Comparison of ENCODE assay signal across 1 cellular context in genomic region chr14:70600382-70601157, GRCh38.
TF ChIP-seq lines count a peak whose summit lies in the region.

Gene MED6, minus strand, starts transcription at chr14:70600655. Its CDS starts 18 bp downstream, at chr14:70600637.

TF ChIP-seq in HepG2, 621 proteins besides CTCF, POLR2A, EP300 and RAD21 (continued from another document and continues in another):
- no peak for TF ChIP-seq ZNF639 (CRISPR knock-in tag; conservative IDR thresholded peaks at IDR 0.05)
- no peak; the same call in 1 of the 2 replicates for TF ChIP-seq TFDP1 (CRISPR knock-in tag; IDR thresholded peaks at IDR 0.05; ENCODE audit: borderline replicate concordance)
- TF ChIP-seq ZNF713 (CRISPR knock-in tag; IDR thresholded peaks at IDR 0.05) = no peak
- no peak for TF ChIP-seq DDIT3 (CRISPR knock-in tag; IDR thresholded peaks at IDR 0.05)
- no peak for TF ChIP-seq ZSCAN21 (CRISPR knock-in tag; IDR thresholded peaks at IDR 0.05; ENCODE audit: borderline replicate concordance)
- TF ChIP-seq, protein P1, sequence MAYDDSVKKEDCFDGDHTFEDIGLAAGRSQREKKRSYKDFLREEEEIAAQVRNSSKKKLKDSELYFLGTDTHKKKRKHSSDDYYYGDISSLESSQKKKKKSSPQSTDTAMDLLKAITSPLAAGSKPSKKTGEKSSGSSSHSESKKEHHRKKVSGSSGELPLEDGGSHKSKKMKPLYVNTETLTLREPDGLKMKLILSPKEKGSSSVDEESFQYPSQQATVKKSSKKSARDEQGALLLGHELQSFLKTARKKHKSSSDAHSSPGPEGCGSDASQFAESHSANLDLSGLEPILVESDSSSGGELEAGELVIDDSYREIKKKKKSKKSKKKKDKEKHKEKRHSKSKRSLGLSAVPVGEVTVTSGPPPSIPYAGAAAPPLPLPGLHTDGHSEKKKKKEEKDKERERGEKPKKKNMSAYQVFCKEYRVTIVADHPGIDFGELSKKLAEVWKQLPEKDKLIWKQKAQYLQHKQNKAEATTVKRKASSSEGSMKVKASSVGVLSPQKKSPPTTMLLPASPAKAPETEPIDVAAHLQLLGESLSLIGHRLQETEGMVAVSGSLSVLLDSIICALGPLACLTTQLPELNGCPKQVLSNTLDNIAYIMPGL (CRISPR knock-in tag; IDR thresholded peaks at IDR 0.05; ENCODE audit: borderline replicate concordance in 1 of 2, low read depth in 1 of 2) = 0 out of 4 replicates have a peak, but pooled peaks have one; percentile 22 to 35
- TF ChIP-seq MAZ (IDR thresholded peaks at IDR 0.05; ENCODE audit: borderline replicate concordance, low read depth, low read length) = 0 out of 2 replicates have a peak, but pooled peaks have one; percentile 29
- no peak for TF ChIP-seq MAZ (CRISPR knock-in tag; IDR thresholded peaks at IDR 0.05; ENCODE audit: low read depth)
- TF ChIP-seq IRF9 (CRISPR knock-in tag; IDR thresholded peaks at IDR 0.05; ENCODE audit: borderline replicate concordance) = no peak
- peak; percentile 96 for TF ChIP-seq CREM (IDR thresholded peaks at IDR 0.05)
- TF ChIP-seq CREM (CRISPR knock-in tag; IDR thresholded peaks at IDR 0.05) = peak; percentile 81
- TF ChIP-seq JUND (CRISPR knock-in tag; IDR thresholded peaks at IDR 0.05) = no peak
- TF ChIP-seq ZNF878 (CRISPR knock-in tag; IDR thresholded peaks at IDR 0.05) = no peak
- TF ChIP-seq PBX3 (CRISPR knock-in tag; IDR thresholded peaks at IDR 0.05; ENCODE audit: borderline replicate concordance) = no peak
- peak; percentile 29; the same call in 1 of the 2 replicates for TF ChIP-seq BHLHE40 (IDR thresholded peaks at IDR 0.05; ENCODE audit: low read length)
- TF ChIP-seq ZNF292 (CRISPR knock-in tag; IDR thresholded peaks at IDR 0.05; ENCODE audit: borderline replicate concordance, low read depth) = no peak
- no peak for TF ChIP-seq HIVEP1 (CRISPR knock-in tag; IDR thresholded peaks at IDR 0.05)
- no peak for TF ChIP-seq ZNF788 (CRISPR knock-in tag; IDR thresholded peaks at IDR 0.05; ENCODE audit: borderline replicate concordance)
- 0 out of 2 replicates have a peak, but pooled peaks have one; percentile 20 for TF ChIP-seq PATZ1 (CRISPR knock-in tag; IDR thresholded peaks at IDR 0.05)
- TF ChIP-seq MAFF (IDR thresholded peaks at IDR 0.05; ENCODE audit: low read depth, low read length) = no peak
- TF ChIP-seq TSC22D2 (CRISPR knock-in tag; IDR thresholded peaks at IDR 0.05; ENCODE audit: borderline replicate concordance) = no peak
- TF ChIP-seq GATAD2A (CRISPR knock-in tag; IDR thresholded peaks at IDR 0.05) = no peak
- no peak for TF ChIP-seq ZNF12 (CRISPR knock-in tag; IDR thresholded peaks at IDR 0.05)
- no peak for TF ChIP-seq ATRX (CRISPR knock-in tag; IDR thresholded peaks at IDR 0.05; ENCODE audit: borderline replicate concordance)
- TF ChIP-seq, protein P2, sequence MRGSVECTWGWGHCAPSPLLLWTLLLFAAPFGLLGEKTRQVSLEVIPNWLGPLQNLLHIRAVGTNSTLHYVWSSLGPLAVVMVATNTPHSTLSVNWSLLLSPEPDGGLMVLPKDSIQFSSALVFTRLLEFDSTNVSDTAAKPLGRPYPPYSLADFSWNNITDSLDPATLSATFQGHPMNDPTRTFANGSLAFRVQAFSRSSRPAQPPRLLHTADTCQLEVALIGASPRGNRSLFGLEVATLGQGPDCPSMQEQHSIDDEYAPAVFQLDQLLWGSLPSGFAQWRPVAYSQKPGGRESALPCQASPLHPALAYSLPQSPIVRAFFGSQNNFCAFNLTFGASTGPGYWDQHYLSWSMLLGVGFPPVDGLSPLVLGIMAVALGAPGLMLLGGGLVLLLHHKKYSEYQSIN (CRISPR knock-in tag; IDR thresholded peaks at IDR 0.05; ENCODE audit: borderline replicate concordance) = no peak
- no peak for TF ChIP-seq ZNF263 (CRISPR knock-in tag; IDR thresholded peaks at IDR 0.05)
- TF ChIP-seq FOXK2 (IDR thresholded peaks at IDR 0.05) = 0 out of 2 replicates have a peak, but pooled peaks have one; percentile 40
- no peak for TF ChIP-seq PPARG (CRISPR knock-in tag; conservative IDR thresholded peaks at IDR 0.05)
- TF ChIP-seq ZNF792 (CRISPR knock-in tag; IDR thresholded peaks at IDR 0.05) = no peak
- TF ChIP-seq MXD4 (CRISPR knock-in tag; IDR thresholded peaks at IDR 0.05) = no peak
- TF ChIP-seq, protein P3, sequence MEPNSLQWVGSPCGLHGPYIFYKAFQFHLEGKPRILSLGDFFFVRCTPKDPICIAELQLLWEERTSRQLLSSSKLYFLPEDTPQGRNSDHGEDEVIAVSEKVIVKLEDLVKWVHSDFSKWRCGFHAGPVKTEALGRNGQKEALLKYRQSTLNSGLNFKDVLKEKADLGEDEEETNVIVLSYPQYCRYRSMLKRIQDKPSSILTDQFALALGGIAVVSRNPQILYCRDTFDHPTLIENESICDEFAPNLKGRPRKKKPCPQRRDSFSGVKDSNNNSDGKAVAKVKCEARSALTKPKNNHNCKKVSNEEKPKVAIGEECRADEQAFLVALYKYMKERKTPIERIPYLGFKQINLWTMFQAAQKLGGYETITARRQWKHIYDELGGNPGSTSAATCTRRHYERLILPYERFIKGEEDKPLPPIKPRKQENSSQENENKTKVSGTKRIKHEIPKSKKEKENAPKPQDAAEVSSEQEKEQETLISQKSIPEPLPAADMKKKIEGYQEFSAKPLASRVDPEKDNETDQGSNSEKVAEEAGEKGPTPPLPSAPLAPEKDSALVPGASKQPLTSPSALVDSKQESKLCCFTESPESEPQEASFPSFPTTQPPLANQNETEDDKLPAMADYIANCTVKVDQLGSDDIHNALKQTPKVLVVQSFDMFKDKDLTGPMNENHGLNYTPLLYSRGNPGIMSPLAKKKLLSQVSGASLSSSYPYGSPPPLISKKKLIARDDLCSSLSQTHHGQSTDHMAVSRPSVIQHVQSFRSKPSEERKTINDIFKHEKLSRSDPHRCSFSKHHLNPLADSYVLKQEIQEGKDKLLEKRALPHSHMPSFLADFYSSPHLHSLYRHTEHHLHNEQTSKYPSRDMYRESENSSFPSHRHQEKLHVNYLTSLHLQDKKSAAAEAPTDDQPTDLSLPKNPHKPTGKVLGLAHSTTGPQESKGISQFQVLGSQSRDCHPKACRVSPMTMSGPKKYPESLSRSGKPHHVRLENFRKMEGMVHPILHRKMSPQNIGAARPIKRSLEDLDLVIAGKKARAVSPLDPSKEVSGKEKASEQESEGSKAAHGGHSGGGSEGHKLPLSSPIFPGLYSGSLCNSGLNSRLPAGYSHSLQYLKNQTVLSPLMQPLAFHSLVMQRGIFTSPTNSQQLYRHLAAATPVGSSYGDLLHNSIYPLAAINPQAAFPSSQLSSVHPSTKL (CRISPR knock-in tag; IDR thresholded peaks at IDR 0.05) = 0 out of 2 replicates have a peak, but pooled peaks have one; percentile 12
- no peak for TF ChIP-seq SRSF4 (IDR thresholded peaks at IDR 0.05; ENCODE audit: low read depth, low read length, poor library complexity, severe bottlenecking)
- TF ChIP-seq MEF2D (CRISPR knock-in tag; IDR thresholded peaks at IDR 0.05) = no peak
- TF ChIP-seq, protein P4, sequence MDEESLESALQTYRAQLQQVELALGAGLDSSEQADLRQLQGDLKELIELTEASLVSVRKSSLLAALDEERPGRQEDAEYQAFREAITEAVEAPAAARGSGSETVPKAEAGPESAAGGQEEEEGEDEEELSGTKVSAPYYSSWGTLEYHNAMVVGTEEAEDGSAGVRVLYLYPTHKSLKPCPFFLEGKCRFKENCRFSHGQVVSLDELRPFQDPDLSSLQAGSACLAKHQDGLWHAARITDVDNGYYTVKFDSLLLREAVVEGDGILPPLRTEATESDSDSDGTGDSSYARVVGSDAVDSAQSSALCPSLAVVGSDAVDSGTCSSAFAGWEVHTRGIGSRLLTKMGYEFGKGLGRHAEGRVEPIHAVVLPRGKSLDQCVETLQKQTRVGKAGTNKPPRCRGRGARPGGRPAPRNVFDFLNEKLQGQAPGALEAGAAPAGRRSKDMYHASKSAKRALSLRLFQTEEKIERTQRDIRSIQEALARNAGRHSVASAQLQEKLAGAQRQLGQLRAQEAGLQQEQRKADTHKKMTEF (CRISPR knock-in tag; IDR thresholded peaks at IDR 0.05) = peak; percentile 60; the same call in 1 of the 2 replicates
- TF ChIP-seq, protein P5, sequence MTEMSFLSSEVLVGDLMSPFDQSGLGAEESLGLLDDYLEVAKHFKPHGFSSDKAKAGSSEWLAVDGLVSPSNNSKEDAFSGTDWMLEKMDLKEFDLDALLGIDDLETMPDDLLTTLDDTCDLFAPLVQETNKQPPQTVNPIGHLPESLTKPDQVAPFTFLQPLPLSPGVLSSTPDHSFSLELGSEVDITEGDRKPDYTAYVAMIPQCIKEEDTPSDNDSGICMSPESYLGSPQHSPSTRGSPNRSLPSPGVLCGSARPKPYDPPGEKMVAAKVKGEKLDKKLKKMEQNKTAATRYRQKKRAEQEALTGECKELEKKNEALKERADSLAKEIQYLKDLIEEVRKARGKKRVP (CRISPR knock-in tag; IDR thresholded peaks at IDR 0.05) = no peak
- TF ChIP-seq ZNF737 (CRISPR knock-in tag; IDR thresholded peaks at IDR 0.05; ENCODE audit: borderline replicate concordance) = no peak
- no peak for TF ChIP-seq HOXA5 (CRISPR knock-in tag; IDR thresholded peaks at IDR 0.05)
- no peak for TF ChIP-seq ZNF572 (CRISPR knock-in tag; IDR thresholded peaks at IDR 0.05)
- TF ChIP-seq ZNF18 (CRISPR knock-in tag; IDR thresholded peaks at IDR 0.05; ENCODE audit: insufficient replicate concordance) = no peak
- TF ChIP-seq TRIM22 (IDR thresholded peaks at IDR 0.05) = no peak
- TF ChIP-seq TBX3 (IDR thresholded peaks at IDR 0.05; ENCODE audit: borderline replicate concordance) = no peak
- TF ChIP-seq ZBTB7A (CRISPR knock-in tag; IDR thresholded peaks at IDR 0.05) = no peak
- TF ChIP-seq MBNL3 (CRISPR knock-in tag; conservative IDR thresholded peaks at IDR 0.05) = no peak
